In genomic region chr4:153191795-153192363, GRCh38 we compare ENCODE assay signal across 22 cellular contexts. TPM values are rescaled to one million over a fixed set of nuclear protein-coding genes. Genes with fewer than 3 reads are reported as not detected.
DNase-seq lines count a peak whose midpoint lies in the region; ATAC-seq and TF ChIP-seq lines count a peak whose summit lies in the region.
"Had no signal": no experiment of that assay in that cellular context is flagged by ENCODE, and none has a peak within 500 bp of the region (broad histone marks: within the 10 kb centered on the region; RNA-seq: fewer than 3 reads in every experiment).

No MANE protein-coding gene starts in this region.

- no peak overlapping the region for H3K4me3 Mint-ChIP-seq in activated CD8-positive, alpha-beta memory T cell treated with anti-CD3 and anti-CD28 coated beads, Interleukin-2, amount 10 ng/mL, durations not matched to agents 7 days and 5 days
- no peak overlapping the region for H3K4me3 Mint-ChIP-seq in WTC11
- H3K4me3 Mint-ChIP-seq in nephron: no peak overlapping the region
- H3K4me3 Mint-ChIP-seq: CD14-positive monocyte had no signal

- peak; percentile 17 for DNase-seq in activated CD8-positive, alpha-beta memory T cell treated with anti-CD3 and anti-CD28 coated beads, Interleukin-2, amount 50 U/mL, for 48 hours
- DNase-seq in activated CD8-positive, alpha-beta memory T cell treated with anti-CD3 and anti-CD28 coated beads, Interleukin-2, amount 10 ng/mL, durations not matched to agents 7 days and 5 days: no peak
- DNase-seq in WTC11 (ENCODE audit: low spot score) (no peak), NCI-H82 treated with DMSO at 0.1 percent for 48 hours (lab: John Stamatoyannopoulos, UW; ENCODE audit: unreplicated experiment) (no peak), middle frontal gyrus (ENCODE audit: extremely low spot score, low spot score) (no peak), heart left ventricle (no peak)
- DNase-seq: ACHN, BE2C, Calu3, DMS79 treated with DMSO at 0.1 percent for 48 hours, GF-D8, MM.1S, NCI-H2029, NCI-H446 treated with DMSO at 0.1 percent for 48 hours, NCI-H526, SHP77 had no signal

- H3K27me3 ChIP-seq in heart left ventricle: no peaks in the 10 kb centered on the region
- H3K27me3 ChIP-seq: BE2C had no signal

- no peaks in the 10 kb centered on the region for H3K36me3 Mint-ChIP-seq in activated CD8-positive, alpha-beta memory T cell treated with anti-CD3 and anti-CD28 coated beads, Interleukin-2, amount 10 ng/mL, durations not matched to agents 7 days and 5 days
- H3K36me3 Mint-ChIP-seq in WTC11 (no peaks in the 10 kb centered on the region), nephron (ENCODE audit: low read depth) (no peaks in the 10 kb centered on the region)
- H3K36me3 Mint-ChIP-seq: CD14-positive monocyte had no signal

- TF ChIP-seq CTCF in WTC11 (IDR thresholded peaks at IDR 0.05): no peak
- TF ChIP-seq CTCF in nephron (IDR thresholded peaks at IDR 0.05; ENCODE audit: unreplicated experiment in 3 of 3): no peak
- TF ChIP-seq CTCF in heart left ventricle (IDR thresholded peaks at IDR 0.05): no peak

- peaks cover 29% of the 10 kb centered on the region for H3K27me3 Mint-ChIP-seq in activated CD8-positive, alpha-beta memory T cell treated with anti-CD3 and anti-CD28 coated beads, Interleukin-2, amount 10 ng/mL, durations not matched to agents 7 days and 5 days
- no peaks in the 10 kb centered on the region for H3K27me3 Mint-ChIP-seq in WTC11 (ENCODE audit: low read depth)
- peaks cover 8% of the 10 kb centered on the region for H3K27me3 Mint-ChIP-seq in nephron (ENCODE audit: low read depth)

- no peaks in the 10 kb centered on the region for H3K4me1 Mint-ChIP-seq in activated CD8-positive, alpha-beta memory T cell treated with anti-CD3 and anti-CD28 coated beads, Interleukin-2, amount 10 ng/mL, durations not matched to agents 7 days and 5 days
- H3K4me1 Mint-ChIP-seq in WTC11: peaks cover 14% of the 10 kb centered on the region
- H3K4me1 Mint-ChIP-seq in nephron: peaks cover 27% of the 10 kb centered on the region
- H3K4me1 Mint-ChIP-seq: CD14-positive monocyte had no signal

- H3K4me1 ChIP-seq in heart left ventricle: peaks cover 0 to 4% (median 0%) of the 10 kb centered on the region in 12 donors

- no peak overlapping the region for H3K27ac ChIP-seq in heart left ventricle
- H3K27ac ChIP-seq: 22Rv1, KMS-11, RWPE1 had no signal

- POLR2A ChIA-PET in WTC11 (lab: Charles Lee): no interaction called here

- no peak for TF ChIP-seq POLR2A in heart left ventricle (IDR thresholded peaks at IDR 0.05)

- ATAC-seq in activated CD8-positive, alpha-beta memory T cell treated with anti-CD3 and anti-CD28 coated beads, Interleukin-2, amount 10 ng/mL, durations not matched to agents 7 days and 5 days: no peak
- peak; percentile 53 for ATAC-seq in WTC11
- no peak for ATAC-seq in heart left ventricle
- ATAC-seq: Panc1 had no signal

- intact Hi-C loops in heart left ventricle (cut with DNase I): no loop called here

- CTCF ChIA-PET in activated CD8-positive, alpha-beta memory T cell treated with anti-CD3 and anti-CD28 coated beads, Interleukin-2, amount 10 ng/mL, durations not matched to agents 7 days and 5 days (lab: Charles Lee): no interaction called here
- CTCF ChIA-PET in WTC11 (lab: Charles Lee): interaction anchor here (1.3 kb wide), 1 partner anchor 49 kb away, joined by 3 read pairs; no protein-coding TSS in a partner anchor

- no peak overlapping the region for H3K27ac Mint-ChIP-seq in activated CD8-positive, alpha-beta memory T cell treated with anti-CD3 and anti-CD28 coated beads, Interleukin-2, amount 10 ng/mL, durations not matched to agents 7 days and 5 days
- H3K27ac Mint-ChIP-seq in WTC11: no peak overlapping the region
- H3K27ac Mint-ChIP-seq in nephron: peak overlapping the region in 2 of 3 experiments; percentile 2 to 5
- H3K27ac Mint-ChIP-seq: CD14-positive monocyte had no signal

- H3K36me3 ChIP-seq in heart left ventricle: no peaks in the 10 kb centered on the region
- H3K36me3 ChIP-seq: BE2C had no signal

- WGBS in heart left ventricle, 4 donors: 87 to 92% (median 89%) methylated on average over 5 of the region's 5 CpGs

- no peaks in the 10 kb centered on the region for H3K9me3 Mint-ChIP-seq in activated CD8-positive, alpha-beta memory T cell treated with anti-CD3 and anti-CD28 coated beads, Interleukin-2, amount 10 ng/mL, durations not matched to agents 7 days and 5 days (ENCODE audit: low read depth)
- no peaks in the 10 kb centered on the region for H3K9me3 Mint-ChIP-seq in WTC11
- H3K9me3 Mint-ChIP-seq in nephron: no peaks in the 10 kb centered on the region
- H3K9me3 Mint-ChIP-seq: CD14-positive monocyte had no signal

- H3K9me3 ChIP-seq in heart left ventricle: no peaks in the 10 kb centered on the region
- H3K9me3 ChIP-seq: BE2C had no signal

- H3K4me3 ChIP-seq in heart left ventricle: no peak overlapping the region

TF ChIP-seq in WTC11, 78 proteins besides CTCF, POLR2A, EP300 and RAD21:
- TF ChIP-seq ZNF281 (CRISPR knock-in tag; IDR thresholded peaks at IDR 0.05) (no peak), ZNF425 (CRISPR knock-in tag; conservative IDR thresholded peaks at IDR 0.05) (no peak), ETV6 (CRISPR knock-in tag; IDR thresholded peaks at IDR 0.05) (no peak), NFYB (CRISPR knock-in tag; conservative IDR thresholded peaks at IDR 0.05; ENCODE audit: low read depth) (no peak), ZBTB21 (CRISPR knock-in tag; IDR thresholded peaks at IDR 0.05; ENCODE audit: borderline replicate concordance) (no peak), ZNF232 (CRISPR knock-in tag; IDR thresholded peaks at IDR 0.05) (no peak), EMX1 (CRISPR knock-in tag; IDR thresholded peaks at IDR 0.05) (no peak), ZNF219 (CRISPR knock-in tag; IDR thresholded peaks at IDR 0.05; ENCODE audit: borderline replicate concordance) (no peak)

RNA-seq across cellular contexts. Expression of gene TRIM2, which starts 12.4 kb away (rescaled TPM):
- total RNA-seq in activated CD8-positive, alpha-beta memory T cell treated with anti-CD3 and anti-CD28 coated beads, Interleukin-2, amount 10 ng/mL, durations not matched to agents 7 days and 5 days: not detected
- total RNA-seq in WTC11 (2021) (42.0 to 54.5 TPM (median 43.9 TPM) in 3 replicates), heart left ventricle (10 to 100 TPM; 13.0 to 30.5 (median 19.0) TPM)
- polyA plus RNA-seq in heart left ventricle: 1 to 10 TPM; 5.5 to 5.8 TPM

Comparison
In these comparisons a context has a peak if more than half of its experiments do, and no peak if none do; other contexts are left out.
1. H3K27ac Mint-ChIP-seq: peak in nephron (2 of 3); none in activated CD8-positive, alpha-beta memory T cell treated with anti-CD3 and anti-CD28 coated beads, Interleukin-2, amount 10 ng/mL, durations not matched to agents 7 days and 5 days (single experiment) and WTC11 (single experiment).
2. RNA of gene TRIM2, which starts 12.4 kb away (total RNA-seq): 42.0 to 54.5 TPM in WTC11 and 13.0 to 30.5 TPM in heart left ventricle; not detected in activated CD8-positive, alpha-beta memory T cell treated with anti-CD3 and anti-CD28 coated beads, Interleukin-2, amount 10 ng/mL, durations not matched to agents 7 days and 5 days; every median in the first group is over 10 times any median in the second.